ENCODE assay signal across 7 cellular contexts in the genomic region with DNA sequence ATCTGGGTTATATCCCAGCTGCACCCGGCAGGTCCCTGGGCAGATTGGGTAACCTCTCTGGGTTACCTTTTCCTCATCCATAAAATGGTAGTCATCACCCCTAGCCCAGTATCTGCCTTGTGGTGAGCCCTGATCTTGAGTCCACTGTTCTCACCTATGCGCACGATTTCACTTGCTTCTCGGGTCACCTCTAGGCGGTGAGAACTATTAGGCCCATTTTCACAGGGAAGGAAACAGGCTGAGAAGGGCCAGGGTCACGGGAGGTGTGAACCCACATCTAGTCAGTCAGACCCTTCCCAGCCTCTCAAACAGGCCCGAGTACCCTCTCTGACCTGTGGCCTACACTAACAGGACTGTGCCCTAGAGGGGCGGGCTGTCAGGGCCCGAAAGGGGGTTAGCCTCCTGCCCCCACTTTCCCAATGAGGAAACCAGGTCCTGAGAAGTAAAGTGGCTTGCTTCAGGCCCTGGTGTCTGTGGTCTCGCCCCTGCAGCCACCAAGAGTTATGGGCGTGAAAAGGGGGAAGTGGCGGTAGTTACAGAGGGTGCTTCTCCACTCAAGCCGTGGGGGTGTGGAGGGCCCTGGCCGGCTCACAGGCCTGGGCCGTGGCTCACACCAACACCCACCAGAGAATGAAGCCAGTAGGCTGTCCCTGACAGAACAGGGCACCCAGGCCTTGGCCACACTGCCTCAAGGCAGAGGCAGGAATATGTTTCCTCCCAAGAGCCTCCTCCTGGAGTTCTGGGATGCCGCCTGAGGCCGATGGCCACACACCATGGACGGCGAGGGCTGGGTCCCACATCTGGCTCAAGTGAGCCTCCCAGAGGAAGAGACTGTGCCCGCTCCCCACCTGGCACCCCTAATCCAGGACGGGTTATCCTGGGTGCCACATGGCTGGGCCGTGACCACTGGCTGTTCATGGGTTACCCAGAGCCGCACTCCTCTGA. TPM values are rescaled to one million over a fixed set of nuclear protein-coding genes. Genes with fewer than 3 reads are reported as not detected.
A peak's percentile ranks its signal among the peaks of the same experiment; 100 is the strongest.
DNase-seq lines count a peak whose midpoint lies in the region; ATAC-seq and TF ChIP-seq lines count a peak whose summit lies in the region.

No MANE protein-coding gene starts in this region.

- H3K79me2 ChIP-seq in osteoblast (ENCODE audit: insufficient read depth, low read length) (no peaks in the 10 kb centered on the region), MM.1S (ENCODE audit: low read length) (no peaks in the 10 kb centered on the region)

- no peaks in the 10 kb centered on the region for H3K9me3 ChIP-seq in T-helper 17 cell (ENCODE audit: control insufficient read depth, low read length, poor library complexity, severe bottlenecking)
- no peaks in the 10 kb centered on the region for H3K9me3 ChIP-seq in osteoblast (ENCODE audit: low read depth, low read length)
- no peaks in the 10 kb centered on the region for H3K9me3 ChIP-seq in MM.1S (replicated peaks; ENCODE audit: insufficient read depth, low read length)
- no peaks in the 10 kb centered on the region for H3K9me3 ChIP-seq in esophagus muscularis mucosa

- peaks cover 6% of the 10 kb centered on the region for H3K36me3 Mint-ChIP-seq in T-helper 17 cell (ENCODE audit: low read depth)

- no peak for TF ChIP-seq EP300 in esophagus muscularis mucosa (IDR thresholded peaks at IDR 0.05)

- H3K27ac ChIP-seq in osteoblast (ENCODE audit: low read depth, low read length) (no peak overlapping the region), MM.1S (ENCODE audit: low read length) (no peak overlapping the region), esophagus muscularis mucosa (replicated peaks in 1 of 4) (no peak overlapping the region)

- H3K4me1 ChIP-seq in osteoblast (ENCODE audit: insufficient read depth, low read length), result no peaks in the 10 kb centered on the region
- H3K4me1 ChIP-seq in MM.1S (ENCODE audit: low read length), result no peaks in the 10 kb centered on the region
- H3K4me1 ChIP-seq in esophagus muscularis mucosa, result peaks cover 0 to 9% (median 5%) of the 10 kb centered on the region in 4 donors

- WGBS in esophagus muscularis mucosa, result 85% methylated on average over 14 of the region's 23 CpGs

- peak overlapping the region; percentile 97 for H3K27ac Mint-ChIP-seq in T-helper 17 cell

- no peaks in the 10 kb centered on the region for H3K9me2 ChIP-seq in MM.1S (replicated peaks; ENCODE audit: insufficient read depth, low read length)

- no peak for TF ChIP-seq POLR2A in esophagus muscularis mucosa (IDR thresholded peaks at IDR 0.05; ENCODE audit: low read depth)

- H3F3A ChIP-seq in MM.1S (ENCODE audit: insufficient read depth, low read length), result no peaks in the 10 kb centered on the region

- no peak for DNase-seq in T-helper 17 cell
- DNase-seq in osteoblast (ENCODE audit: insufficient read length, low spot score, missing footprints), result peak; percentile 75
- DNase-seq in DMS114 treated with DMSO at 0.1 percent for 48 hours (lab: John Stamatoyannopoulos, UW; ENCODE audit: unreplicated experiment), result no peak
- DNase-seq in MM.1S, result no peak
- DNase-seq in esophagus muscularis mucosa (ENCODE audit: extremely low spot score), result no peak

- H3K36me3 ChIP-seq in osteoblast (ENCODE audit: insufficient read depth, low read length) (no peaks in the 10 kb centered on the region), MM.1S (replicated peaks; ENCODE audit: insufficient read depth, low read length) (no peaks in the 10 kb centered on the region), esophagus muscularis mucosa (no peaks in the 10 kb centered on the region)

- H3K9ac ChIP-seq in MM.1S (ENCODE audit: low read length), result no peak overlapping the region

- H4K20me1 ChIP-seq in osteoblast (ENCODE audit: insufficient read depth, low read length), result no peaks in the 10 kb centered on the region
- H4K20me1 ChIP-seq in MM.1S (ENCODE audit: insufficient read depth, low read length), result no peaks in the 10 kb centered on the region

- H2AFZ ChIP-seq in osteoblast (ENCODE audit: low read length), result no peak overlapping the region
- no peak overlapping the region for H2AFZ ChIP-seq in MM.1S (ENCODE audit: low read length)

- peak; percentile 62 for ATAC-seq in GM18909 (IDR thresholded peaks at IDR 0.05; ENCODE audit: poor library complexity, unreplicated experiment)
- ATAC-seq in HG02763 (IDR thresholded peaks at IDR 0.05; ENCODE audit: unreplicated experiment), result peak; percentile 41
- peak; percentile 16 for ATAC-seq in T-helper 17 cell

- intact Hi-C loops in esophagus muscularis mucosa (cut with DNase I), result no loop called here

- H3K4me1 Mint-ChIP-seq in T-helper 17 cell, result peaks cover 62% of the 10 kb centered on the region

- H3K4me2 ChIP-seq in osteoblast (ENCODE audit: insufficient read depth, low read length) (no peak overlapping the region), MM.1S (ENCODE audit: low read depth, low read length) (no peak overlapping the region)

- H3K27me3 Mint-ChIP-seq in T-helper 17 cell, result no peaks in the 10 kb centered on the region

- TF ChIP-seq CTCF in osteoblast (IDR thresholded peaks at IDR 0.05; ENCODE audit: extremely low read depth, low read depth, low read length), result no peak
- TF ChIP-seq CTCF in MM.1S (IDR thresholded peaks at IDR 0.05; ENCODE audit: low read length), result no peak
- TF ChIP-seq CTCF in esophagus muscularis mucosa (IDR thresholded peaks at IDR 0.05), result no peak

- H3K27me3 ChIP-seq in osteoblast (ENCODE audit: insufficient read depth, low read length) (no peaks in the 10 kb centered on the region), MM.1S (replicated peaks; ENCODE audit: insufficient read depth, low read length) (no peaks in the 10 kb centered on the region), esophagus muscularis mucosa (no peaks in the 10 kb centered on the region)

- no peak overlapping the region for H3K4me3 ChIP-seq in osteoblast (ENCODE audit: insufficient read depth, low read length)
- H3K4me3 ChIP-seq in MM.1S (ENCODE audit: low read length), result no peak overlapping the region
- H3K4me3 ChIP-seq in esophagus muscularis mucosa, result no peak overlapping the region

- peak overlapping the region; percentile 88 for H3K4me3 Mint-ChIP-seq in T-helper 17 cell

RNA-seq across cellular contexts. Expression of a gene that starts 19.5 kb away (rescaled TPM):
- 100 to 1,000 TPM; 115 to 129 TPM for total RNA-seq in T-helper 17 cell
- not detected in 2 replicates for total RNA-seq in osteoblast
- 10 to 100 TPM in 1 of 4 donors, 1 to 10 TPM in 3; 7.7 to 11.8 (median 8.1) TPM for total RNA-seq in esophagus muscularis mucosa

RNA-seq across cellular contexts. Expression of a gene that starts 56.5 kb away (rescaled TPM):
- total RNA-seq in T-helper 17 cell, result 10 to 100 TPM; 10.6 to 11.0 TPM
- 203 and 235 TPM in 2 replicates for total RNA-seq in osteoblast
- total RNA-seq in esophagus muscularis mucosa, result 100 to 1,000 TPM in 3 of 4 donors, 10 to 100 TPM in 1; 92.2 to 165 (median 131) TPM

Comparison
In these comparisons a context has a peak if more than half of its experiments do, and no peak if none do; other contexts are left out.
1. RNA of a gene that starts 19.5 kb away (total RNA-seq): 115 to 129 TPM in T-helper 17 cell; 7.7 to 11.8 TPM in esophagus muscularis mucosa and not detected in osteoblast; every median in the first group is over 4 times any median in the second.
2. RNA of a gene that starts 56.5 kb away (total RNA-seq): 203 to 235 TPM in osteoblast and 92.2 to 165 TPM in esophagus muscularis mucosa; 10.6 to 11.0 TPM in T-helper 17 cell; every median in the first group is over 4 times any median in the second.
3. Peak in every context shown above with its lines, with median percentiles within 50 percentile points of each other: ATAC-seq.